ENCODE assay signal across 1 cellular context in the genomic region with DNA sequence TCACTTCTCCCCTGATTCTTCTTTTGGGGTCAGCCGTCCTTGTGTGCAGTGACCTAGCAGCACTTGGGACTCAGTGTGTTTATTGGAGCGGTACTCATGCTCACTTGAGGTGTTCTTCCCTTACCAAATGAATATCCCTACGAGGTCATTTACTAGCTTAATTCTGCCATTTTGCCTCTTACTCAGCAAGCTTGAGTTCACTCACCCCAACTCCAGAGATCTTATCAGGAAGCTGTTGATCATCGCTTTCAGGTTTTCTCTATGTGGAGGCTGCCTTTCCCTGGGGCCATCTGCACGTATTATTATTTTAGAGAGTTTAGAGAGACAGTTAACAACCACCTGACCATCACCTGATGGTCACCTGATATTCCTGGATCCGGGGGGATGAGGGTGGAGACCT.
TF ChIP-seq lines count a peak whose summit lies in the region.

No MANE protein-coding gene starts in this region.

TF ChIP-seq in WTC11, 78 proteins besides CTCF, POLR2A, EP300 and RAD21 (continued from another document):
- TF ChIP-seq E2F1 (CRISPR knock-in tag; IDR thresholded peaks at IDR 0.05), result no peak
